8 cellular contexts compared by ENCODE assay signal in the genomic region with DNA sequence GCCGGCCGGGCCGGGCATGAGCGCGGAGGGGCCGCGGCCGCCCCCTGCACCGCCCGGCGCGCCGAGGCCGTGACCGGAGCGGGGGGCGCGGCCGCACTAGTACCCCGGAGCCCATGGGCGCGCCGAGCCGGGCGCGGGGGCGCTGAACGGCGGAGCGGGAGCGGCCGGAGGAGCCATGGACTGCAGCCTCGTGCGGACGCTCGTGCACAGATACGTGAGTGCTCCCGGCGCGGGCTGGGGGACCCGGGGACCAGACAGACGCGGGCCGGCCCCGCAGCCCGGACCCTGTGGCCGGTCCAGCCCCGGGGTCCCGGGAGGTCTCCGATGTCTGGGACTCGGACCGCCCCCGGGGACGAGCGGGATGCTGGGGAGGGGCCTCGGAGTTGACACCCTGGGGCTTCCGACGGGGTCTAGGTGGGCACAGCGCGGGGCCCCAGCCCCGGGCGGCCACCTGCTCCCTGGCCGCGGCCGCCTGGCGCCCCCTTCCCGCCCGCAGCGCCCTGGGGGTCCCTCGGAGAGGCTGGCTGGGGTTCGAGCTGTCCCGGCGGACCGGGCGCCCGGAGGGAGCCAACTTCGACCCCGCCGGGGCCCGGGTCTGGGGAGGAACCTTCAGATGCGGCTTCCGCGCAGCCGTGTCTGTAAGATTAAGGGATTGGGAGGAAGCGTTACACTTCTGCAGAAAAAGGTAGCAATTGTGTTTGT. TPM values are rescaled to one million over a fixed set of nuclear protein-coding genes. Genes with fewer than 3 reads are reported as not detected.
A peak's percentile ranks its signal among the peaks of the same experiment; 100 is the strongest.
DNase-seq lines count a peak whose midpoint lies in the region; ATAC-seq and TF ChIP-seq lines count a peak whose summit lies in the region.

No MANE protein-coding gene starts in this region.

- H3K4me1 ChIP-seq in ACC112 (ENCODE audit: control insufficient read depth, insufficient read depth, low read length, unreplicated experiment) (peaks cover 11% of the 10 kb centered on the region), hepatocyte (ENCODE audit: insufficient read depth) (peaks cover 38% of the 10 kb centered on the region), sigmoid colon (peaks cover 0 to 52% (median 34%) of the 10 kb centered on the region in 4 donors)

- H3K9me3 ChIP-seq in hepatocyte (ENCODE audit: low read depth) = no peaks in the 10 kb centered on the region
- H3K9me3 ChIP-seq in sigmoid colon = no peaks in the 10 kb centered on the region

- H3K36me3 ChIP-seq in ACC112 (ENCODE audit: insufficient read depth, low read length) = no peaks in the 10 kb centered on the region
- no peaks in the 10 kb centered on the region for H3K36me3 ChIP-seq in hepatocyte (replicated peaks; ENCODE audit: insufficient read depth, low read depth)
- H3K36me3 ChIP-seq in sigmoid colon = no peaks in the 10 kb centered on the region

- 0 to 1% (median 1%) methylated on average over 60 to 85 of the region's 85 CpGs for WGBS in adipose tissue, 3 donors
- 2% methylated on average over 54 of the region's 85 CpGs for WGBS in hepatocyte (ENCODE audit: low lambda C conversion rate, missing lambda C conversion rate)
- 0 to 1% methylated on average over 85 of the region's 85 CpGs for WGBS in sigmoid colon, 2 donors

- no peaks in the 10 kb centered on the region for H3K27me3 ChIP-seq in ACC112 (ENCODE audit: insufficient read depth, low read length)
- no peaks in the 10 kb centered on the region for H3K27me3 ChIP-seq in hepatocyte
- no peaks in the 10 kb centered on the region for H3K27me3 ChIP-seq in sigmoid colon

- no peaks in the 10 kb centered on the region for H3K9me2 ChIP-seq in hepatocyte (replicated peaks; ENCODE audit: insufficient read depth)

- in situ Hi-C loops in GM13976 (cut with MboI; ENCODE audit: low sequenced_read_pairs, unreplicated experiment) = no loop called here

- TF ChIP-seq POLR2A in sigmoid colon (IDR thresholded peaks at IDR 0.05) = no peak

- intact Hi-C loops in sigmoid colon (cut with DNase I) = loop anchor here (1.0 to 10.0 kb wide), 3 partner anchors 21 to 464 kb away; a partner anchor contains a TSS

- peak; percentile 28 for ATAC-seq in HG02798 (IDR thresholded peaks at IDR 0.05; ENCODE audit: poor library complexity, unreplicated experiment)

- H3K27ac ChIP-seq in ACC112 (ENCODE audit: low read depth, low read length) (no peak overlapping the region), adipose tissue (ENCODE audit: low read depth, low read length) (peak overlapping the region; percentile 90), hepatocyte (peak overlapping the region; percentile 97), sigmoid colon (peak overlapping the region; percentile 87 to 95 (median 94))

- H4K20me1 ChIP-seq in hepatocyte (ENCODE audit: insufficient read depth, poor library complexity, severe bottlenecking) = peaks cover 24% of the 10 kb centered on the region

- TF ChIP-seq CTCF in GM13976 (IDR thresholded peaks at IDR 0.05; ENCODE audit: borderline replicate concordance, control extremely low read depth, extremely low read depth, insufficient read depth, missing control alignments) = no peak
- no peak for TF ChIP-seq CTCF in hepatocyte (IDR thresholded peaks at IDR 0.05; ENCODE audit: poor library complexity)
- no peak for TF ChIP-seq CTCF in sigmoid colon (IDR thresholded peaks at IDR 0.05)

- H3K4me2 ChIP-seq in hepatocyte = peak overlapping the region; percentile 93

- peak; percentile 64 for DNase-seq in GM13976 (ENCODE audit: low spot score)
- peak; percentile 82 for DNase-seq in NCI-H774 (lab: John Stamatoyannopoulos, UW)
- DNase-seq in hepatocyte (ENCODE audit: low spot score) = peak; percentile 63
- no peak for DNase-seq in sigmoid colon
- DNase-seq in NCI-H2107 treated with DMSO at 0.1 percent for 48 hours (lab: John Stamatoyannopoulos, UW; ENCODE audit: unreplicated experiment) = no peak

- no peak for TF ChIP-seq EP300 in sigmoid colon (IDR thresholded peaks at IDR 0.05)

- H2AFZ ChIP-seq in ACC112 (ENCODE audit: low read length, unreplicated experiment) (peak overlapping the region; percentile 92), hepatocyte (peak overlapping the region; percentile 57)

- peak overlapping the region; percentile 96 for H3K4me3 ChIP-seq in ACC112 (ENCODE audit: low read depth, low read length)
- H3K4me3 ChIP-seq in hepatocyte = peak overlapping the region; percentile 99
- peak overlapping the region; percentile 77 to 99 (median 88) for H3K4me3 ChIP-seq in sigmoid colon

- peaks cover 20% of the 10 kb centered on the region for H3K79me2 ChIP-seq in ACC112 (ENCODE audit: control insufficient read depth, insufficient read depth, low read length, unreplicated experiment)
- H3K79me2 ChIP-seq in hepatocyte = peaks cover 48% of the 10 kb centered on the region

RNA-seq across cellular contexts. Expression of a gene that starts 0.6 kb away (rescaled TPM):
- polyA plus RNA-seq in adipose tissue = 10 to 100 TPM in 1 of 3 donors, 1 to 10 TPM in 2; 8.1 to 12.0 (median 9.9) TPM
- 21.9 and 30.8 TPM in 2 replicates for total RNA-seq in hepatocyte
- polyA plus RNA-seq in hepatocyte = 28.7 and 38.2 TPM in 2 replicates
- 10 to 100 TPM in 2 of 4 donors, 1 to 10 TPM in 2; 9.6 to 22.9 (median 15.9) TPM for total RNA-seq in sigmoid colon
- 1 to 10 TPM in 2 of 3 donors, under 1 TPM in 1; 0.69 to 8.5 (median 3.0) TPM for polyA plus RNA-seq in sigmoid colon

Comparison
In these comparisons a context has a peak if more than half of its experiments do, and no peak if none do; other contexts are left out.
1. DNase-seq: peak in GM13976 (single experiment), NCI-H774 (single experiment) and hepatocyte (single experiment); none in sigmoid colon (single experiment) and NCI-H2107 treated with DMSO at 0.1 percent for 48 hours (single experiment).
2. Peak in every context shown above with its lines, with median percentiles within 50 percentile points of each other: H3K4me3 ChIP-seq.